In the genomic region with DNA sequence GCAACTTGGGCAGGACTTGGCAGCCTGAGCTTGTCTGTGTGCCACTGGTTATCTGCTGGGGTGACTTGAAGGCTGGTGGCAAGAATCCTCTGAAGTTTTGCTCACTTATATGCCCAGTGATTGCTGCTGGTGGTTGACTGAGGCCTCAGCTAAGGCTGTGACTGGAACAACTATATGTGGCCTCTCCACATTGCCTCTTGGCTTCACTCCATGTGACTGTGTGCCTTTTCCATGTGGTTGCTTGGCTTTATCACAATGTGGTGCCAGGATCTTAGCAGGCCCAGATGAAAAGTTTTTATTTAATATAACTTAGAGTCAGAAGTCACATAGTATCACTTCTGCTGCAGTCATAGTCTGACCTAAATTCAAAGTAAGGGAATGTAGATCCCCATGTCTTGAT, we compare ENCODE assay signal across 21 cellular contexts.
DNase-seq lines count a peak whose midpoint lies in the region; ATAC-seq and TF ChIP-seq lines count a peak whose summit lies in the region.
"Had no signal": no experiment of that assay in that cellular context is flagged by ENCODE, and none has a peak within 500 bp of the region (broad histone marks: within the 10 kb centered on the region; RNA-seq: fewer than 3 reads in every experiment).

No MANE protein-coding gene starts in this region.

- CTCF ChIA-PET in RWPE1 (lab: Yijun Ruan, JAX) = no interaction called here
- CTCF ChIA-PET in Caco-2 (lab: Charles Lee) = no interaction called here

- no peak overlapping the region for H3K4me3 ChIP-seq in Caco-2 (ENCODE audit: low read depth, low read length)

- BruUV-seq in Caco-2 (replicated peaks; lab: Mats Ljungman, UMichigan) = no TSS peak

- H3K27ac ChIP-seq in RWPE1 = peak overlapping the region; percentile 6; the same call in 1 of the 2 replicates
- H3K27ac ChIP-seq: HL-60 had no signal

- no peaks in the 10 kb centered on the region for H3K36me3 Mint-ChIP-seq in Caco-2 (ENCODE audit: insufficient read depth, unreplicated experiment)
- H3K36me3 Mint-ChIP-seq: CD14-positive monocyte had no signal

- H3K9me3 Mint-ChIP-seq in Caco-2 (ENCODE audit: unreplicated experiment) = no peaks in the 10 kb centered on the region
- H3K9me3 Mint-ChIP-seq: H9, HFFc6 had no signal

- TF ChIP-seq CTCF in RWPE1 (conservative IDR thresholded peaks at IDR 0.05; ENCODE audit: low read depth) (no peak), Caco-2 (IDR thresholded peaks at IDR 0.05; ENCODE audit: insufficient read depth in 1 of 2, low read depth in 1 of 2, low read length in 1 of 2, severe bottlenecking in 1 of 2, unreplicated experiment in 1 of 2) (no peak)

- H3K27me3 Mint-ChIP-seq in Caco-2 (ENCODE audit: insufficient read depth, unreplicated experiment) = no peaks in the 10 kb centered on the region
- H3K27me3 Mint-ChIP-seq: B cell had no signal

- no peaks in the 10 kb centered on the region for H3K27me3 ChIP-seq in Caco-2 (replicated peaks; ENCODE audit: control insufficient read depth, insufficient read depth, low read length)

- H3K4me3 Mint-ChIP-seq in Caco-2 (ENCODE audit: unreplicated experiment) = no peak overlapping the region
- H3K4me3 Mint-ChIP-seq: B cell, CD14-positive monocyte, H9, HFFc6 had no signal

- POLR2A ChIA-PET in RWPE1 (lab: Yijun Ruan, JAX; ENCODE audit: low non-redundant PET) (no interaction called here), Caco-2 (lab: Charles Lee) (no interaction called here)

- H3K4me1 Mint-ChIP-seq in Caco-2 (ENCODE audit: low read depth, unreplicated experiment) = no peaks in the 10 kb centered on the region
- H3K4me1 Mint-ChIP-seq: B cell, H9 had no signal

- DNase-seq in Right ventricle myocardium superior (no peak), Right ventricle myocardium inferior (ENCODE audit: missing footprints) (no peak), RWPE1 (ENCODE audit: low spot score) (no peak), left lobe of liver (ENCODE audit: low spot score) (no peak), Caco-2 (no peak), putamen (ENCODE audit: low spot score) (no peak), 8988T (no peak)
- DNase-seq: DMS79 treated with DMSO at 0.1 percent for 48 hours, H9, HFFc6, KG1, NCI-H1105, NCI-H2029 treated with DMSO at 0.1 percent for 48 hours, NCI-H226, NCI-H526 treated with DMSO at 0.1 percent for 48 hours, SIG-M5, SK-N-SH had no signal

- H3K9me3 ChIP-seq in Caco-2 = no peaks in the 10 kb centered on the region
- H3K9me3 ChIP-seq: SK-N-SH had no signal

- no peaks in the 10 kb centered on the region for H3K4me1 ChIP-seq in Caco-2

- no peaks in the 10 kb centered on the region for H3K36me3 ChIP-seq in Caco-2 (ENCODE audit: control insufficient read depth, insufficient read depth, low read length)

- intact Hi-C loops in Right ventricle myocardium superior (cut with DNase I) = no loop called here
- intact Hi-C loops in Right ventricle myocardium inferior (cut with DNase I) = no loop called here
- intact Hi-C loops in Caco-2 (cut with micrococcal nuclease; ENCODE audit: unreplicated experiment) = no loop called here

- ATAC-seq in Right ventricle myocardium superior (ENCODE audit: poor library complexity) (peak; percentile 12), Right ventricle myocardium inferior (no peak), left lobe of liver (peak; percentile 34), HG02571 (IDR thresholded peaks at IDR 0.05; ENCODE audit: unreplicated experiment) (no peak)

- no peak overlapping the region for H3K27ac Mint-ChIP-seq in Caco-2 (ENCODE audit: unreplicated experiment)
- H3K27ac Mint-ChIP-seq: B cell, CD14-positive monocyte, HFFc6 had no signal

Comparison
In these comparisons a context has a peak if more than half of its experiments do, and no peak if none do; other contexts are left out.
1. ATAC-seq: peak in Right ventricle myocardium superior (single experiment) and left lobe of liver (single experiment); none in Right ventricle myocardium inferior (single experiment) and HG02571 (single experiment).